In genomic region chr6:111623046-111623718, GRCh38 we compare ENCODE assay signal across 18 cellular contexts. TPM values are rescaled to one million over a fixed set of nuclear protein-coding genes. Genes with fewer than 3 reads are reported as not detected.
DNase-seq lines count a peak whose midpoint lies in the region; ATAC-seq, FAIRE-seq and TF ChIP-seq lines count a peak whose summit lies in the region.
"Had no signal": no experiment of that assay in that cellular context is flagged by ENCODE, and none has a peak within 500 bp of the region (broad histone marks: within the 10 kb centered on the region; RNA-seq: fewer than 3 reads in every experiment).

No MANE protein-coding gene starts in this region.

- FAIRE-seq in HepG2 (lab: Jason Lieb, UNC) (no peak), bronchial epithelial cell (lab: Jason Lieb, UNC) (peak; percentile 23), keratinocyte (lab: Jason Lieb, UNC) (peak; percentile 74)

- DNase-seq in HepG2 (ENCODE audit: low spot score): no peak
- no peak for DNase-seq in right lobe of liver
- DNase-seq in bronchial epithelial cell (ENCODE audit: low read depth): peak; percentile 92
- no peak for DNase-seq in keratinocyte (ENCODE audit: low read depth, low spot score)
- DNase-seq in NCI-H1694 (lab: John Stamatoyannopoulos, UW): no peak
- no peak for DNase-seq in DMS114 treated with DMSO at 0.1 percent for 48 hours (lab: John Stamatoyannopoulos, UW; ENCODE audit: unreplicated experiment)
- DNase-seq: ACHN, AML-193, COR-L47, DMS153, EL, H9, KBM-7, NCI-H2227 treated with DMSO at 0.1 percent for 48 hours, NCI-H524, PC-9, SK-N-SH had no signal

- no peaks in the 10 kb centered on the region for H3K79me2 ChIP-seq in HepG2 (ENCODE audit: insufficient read depth, low read length)
- H3K79me2 ChIP-seq in keratinocyte (ENCODE audit: control insufficient read depth, insufficient read depth, low read length): no peaks in the 10 kb centered on the region

- CTCF ChIA-PET in HepG2 (lab: Yijun Ruan, JAX; ENCODE audit: low intra/inter-chr PET ratio, low total read pairs): no interaction called here

- H3K9ac ChIP-seq in HepG2 (ENCODE audit: insufficient read depth, low read depth, low read length): no peak overlapping the region
- H3K9ac ChIP-seq in keratinocyte (ENCODE audit: control insufficient read depth, extremely low read depth, insufficient read depth, low read length): no peak overlapping the region
- H3K9ac ChIP-seq: SK-N-SH had no signal

- H3K27me3 ChIP-seq in HepG2 (ENCODE audit: control insufficient read depth in 1 of 2, insufficient read depth in 2 of 2, low read length in 2 of 2): no peaks in the 10 kb centered on the region; a peak in 2 of 5 replicates
- no peaks in the 10 kb centered on the region for H3K27me3 ChIP-seq in right lobe of liver
- H3K27me3 ChIP-seq in bronchial epithelial cell (ENCODE audit: control insufficient read depth, insufficient read depth, low read length): no peaks in the 10 kb centered on the region
- no peaks in the 10 kb centered on the region for H3K27me3 ChIP-seq in keratinocyte (ENCODE audit: control insufficient read depth, extremely low read depth, insufficient read depth, low read length)

- TF ChIP-seq RAD21 in HepG2 (CRISPR knock-in tag; IDR thresholded peaks at IDR 0.05): no peak

- POLR2A ChIA-PET in HepG2 (lab: Yijun Ruan, JAX): interaction anchor here (0.6 kb wide), 1 partner anchor 24 kb away, joined by 3 read pairs; no protein-coding TSS in a partner anchor

- no peak overlapping the region for H2AFZ ChIP-seq in HepG2 (ENCODE audit: low read length)
- H2AFZ ChIP-seq in keratinocyte (ENCODE audit: control insufficient read depth, low read length): peak overlapping the region; percentile 83
- H2AFZ ChIP-seq: PC-9 had no signal

- ATAC-seq in HepG2 (peak; percentile 40), right lobe of liver (no peak), HG03108 (IDR thresholded peaks at IDR 0.05; ENCODE audit: unreplicated experiment) (no peak)

- TF ChIP-seq POLR2A in HepG2 (IDR thresholded peaks at IDR 0.05; ENCODE audit: insufficient read depth in 1 of 2, low read depth in 2 of 2, low read length in 2 of 2) (no peak), right lobe of liver (IDR thresholded peaks at IDR 0.05) (no peak)

- BruUV-seq in HepG2 (replicated peaks; lab: Mats Ljungman, UMichigan): no TSS peak

- 46% methylated on average over 7 of the region's 9 CpGs for WGBS in HepG2 (ENCODE audit: low lambda C conversion rate)
- 92% methylated on average over 2 of the region's 9 CpGs for WGBS in right lobe of liver (ENCODE audit: insufficient coverage, low coverage, low lambda C conversion rate, missing lambda C conversion rate)

- TF ChIP-seq CTCF in HepG2 (CRISPR knock-in tag; IDR thresholded peaks at IDR 0.05): no peak
- no peak for TF ChIP-seq CTCF in right lobe of liver (IDR thresholded peaks at IDR 0.05)
- no peak for TF ChIP-seq CTCF in bronchial epithelial cell (IDR thresholded peaks at IDR 0.05; ENCODE audit: insufficient read depth, low read length, severe bottlenecking)
- no peak for TF ChIP-seq CTCF in keratinocyte (optimal IDR thresholded peaks at IDR 0.05 in 1 of 3, IDR thresholded peaks at IDR 0.05 in 1 of 3, conservative IDR thresholded peaks at IDR 0.05 in 1 of 3; ENCODE audit: extremely low read depth in 1 of 3, insufficient read depth in 2 of 3, low read length in 3 of 3)

- H3K9me1 ChIP-seq in keratinocyte (ENCODE audit: control insufficient read depth, extremely low read depth, insufficient read depth, low read length): peaks cover 4% of the 10 kb centered on the region

- H3K36me3 ChIP-seq in HepG2 (replicated peaks in 1 of 2; ENCODE audit: control insufficient read depth in 1 of 2, insufficient read depth in 2 of 2, low read length in 2 of 2): no peaks in the 10 kb centered on the region
- no peaks in the 10 kb centered on the region for H3K36me3 ChIP-seq in right lobe of liver
- H3K36me3 ChIP-seq in bronchial epithelial cell (ENCODE audit: control insufficient read depth, insufficient read depth, low read length): no peaks in the 10 kb centered on the region
- H3K36me3 ChIP-seq in keratinocyte (ENCODE audit: control insufficient read depth in 2 of 2, extremely low read depth in 1 of 2, insufficient read depth in 2 of 2, low read length in 2 of 2): no peaks in the 10 kb centered on the region

- no peaks in the 10 kb centered on the region for H4K20me1 ChIP-seq in HepG2 (ENCODE audit: insufficient read depth, low read length)
- H4K20me1 ChIP-seq in keratinocyte (ENCODE audit: control insufficient read depth, extremely low read depth, insufficient read depth, low read length): no peaks in the 10 kb centered on the region

- H3K9me3 ChIP-seq in HepG2 (ENCODE audit: low read length) (no peaks in the 10 kb centered on the region), right lobe of liver (no peaks in the 10 kb centered on the region), keratinocyte (ENCODE audit: control insufficient read depth, low read depth, low read length) (no peaks in the 10 kb centered on the region)
- H3K9me3 ChIP-seq: SK-N-SH had no signal

- in situ Hi-C loops in HepG2 (cut with HindIII; ENCODE audit: extremely low pct_ligation_motif_present, low pct_unique_long_range_greater_than_20kb): no loop called here

- dilution Hi-C loops in keratinocyte (cut with MboI; ENCODE audit: extremely low pct_ligation_motif_present, low sequenced_read_pairs): no loop called here

- intact Hi-C loops in HepG2 (cut with micrococcal nuclease; ENCODE audit: unreplicated experiment): no loop called here
- intact Hi-C loops in right lobe of liver (cut with DNase I): no loop called here

- H3K4me2 ChIP-seq in HepG2 (ENCODE audit: low read depth, low read length) (peak overlapping the region; percentile 15; the same call in 1 of the 2 replicates), keratinocyte (ENCODE audit: control insufficient read depth, extremely low read depth, insufficient read depth, low read depth, low read length) (peak overlapping the region; percentile 39)
- H3K4me2 ChIP-seq: PC-9, SK-N-SH had no signal

- TF ChIP-seq EP300 in HepG2 (IDR thresholded peaks at IDR 0.05; ENCODE audit: low read depth in 2 of 2, low read length in 2 of 2) (no peak), HepG2 (CRISPR knock-in tag; IDR thresholded peaks at IDR 0.05; ENCODE audit: borderline replicate concordance) (no peak)

- H3K4me1 ChIP-seq in HepG2 (ENCODE audit: insufficient read depth, low read length): peaks cover 23% of the 10 kb centered on the region
- no peaks in the 10 kb centered on the region for H3K4me1 ChIP-seq in right lobe of liver
- peaks cover 37% of the 10 kb centered on the region for H3K4me1 ChIP-seq in keratinocyte (ENCODE audit: control insufficient read depth, extremely low read depth, insufficient read depth, low read length)

- no peak overlapping the region for H3K4me3 ChIP-seq in HepG2 (replicated peaks in 1 of 3; ENCODE audit: insufficient read depth in 1 of 3, low read depth in 2 of 3, low read length in 3 of 3)
- H3K4me3 ChIP-seq in right lobe of liver: no peak overlapping the region
- H3K4me3 ChIP-seq in bronchial epithelial cell (ENCODE audit: low read depth, low read length): no peak overlapping the region
- no peak overlapping the region for H3K4me3 ChIP-seq in keratinocyte (ENCODE audit: control insufficient read depth in 2 of 3, extremely low read depth in 1 of 3, insufficient read depth in 2 of 3, low read depth in 1 of 3, low read length in 3 of 3)
- H3K4me3 ChIP-seq: PC-9 had no signal

- H3K27ac ChIP-seq in HepG2 (ENCODE audit: extremely low read length, insufficient read depth, low read length) (no peak overlapping the region), right lobe of liver (no peak overlapping the region), keratinocyte (ENCODE audit: control insufficient read depth, insufficient read depth, low read length) (peak overlapping the region; percentile 48)
- H3K27ac ChIP-seq: PC-9 had no signal

TF ChIP-seq in HepG2, 621 proteins besides CTCF, POLR2A, EP300 and RAD21 (continues in another document):
- TF ChIP-seq ZNF629 (CRISPR knock-in tag; conservative IDR thresholded peaks at IDR 0.05): no peak

RNA-seq across cellular contexts. Expression of gene TRAF3IP2, which starts 17.5 kb away (rescaled TPM):
- total RNA-seq in HepG2 (2016; rRNA removed; fragmentation: Illumina TruSeq; extraction: Trizol) (7.2 and 8.1 TPM in 2 replicates), right lobe of liver (10 to 100 TPM in 2 of 6 experiments, 1 to 10 TPM in 4; 5.0 to 21.9 (median 8.6) TPM), bronchial epithelial cell (38.5 and 39.8 TPM in 2 replicates)
- 3.0 and 3.4 TPM in 2 replicates for total RNA-seq in HepG2 (2016; cell fraction: cytosol; rRNA removed; fragmentation: Illumina TruSeq; extraction: Trizol; ENCODE audit: low read depth)
- 6.7 and 7.7 TPM in 2 replicates for total RNA-seq in HepG2 (2016; cell fraction: insoluble cytoplasmic fraction; rRNA removed; fragmentation: Illumina TruSeq; extraction: Trizol)
- 8.2 and 8.7 TPM in 2 replicates for total RNA-seq in HepG2 (2016; cell fraction: membrane; rRNA removed; fragmentation: Illumina TruSeq; extraction: Trizol)
- total RNA-seq in HepG2 (2016; cell fraction: nucleus; rRNA removed; fragmentation: Illumina TruSeq; extraction: Trizol): 4.9 and 7.7 TPM in 2 replicates
- polyA plus RNA-seq in HepG2 (2011; rRNA removed) (6.7 and 9.0 TPM in 2 replicates), keratinocyte (76.8 to 81.6 TPM (median 81.1 TPM) in 3 replicates)
- 6.2 and 8.5 TPM in 2 replicates for polyA plus RNA-seq in HepG2 (2011; cell fraction: cytosol; rRNA removed)
- 3.9 and 4.2 TPM in 2 replicates for polyA plus RNA-seq in HepG2 (2011; cell fraction: nucleus; rRNA removed)
- polyA plus RNA-seq in HepG2 (2012): 7.5 and 14.6 TPM in 2 replicates
- polyA plus RNA-seq in HepG2 (2016; cell fraction: cytosol; fragmentation: Illumina TruSeq; extraction: Trizol; ENCODE audit: low read depth): 2.9 and 3.1 TPM in 2 replicates
- polyA plus RNA-seq in HepG2 (2016; cell fraction: insoluble cytoplasmic fraction; fragmentation: Illumina TruSeq; extraction: Trizol; ENCODE audit: low read depth): 7.0 and 10.0 TPM in 2 replicates
- polyA plus RNA-seq in HepG2 (2016; cell fraction: membrane; fragmentation: Illumina TruSeq; extraction: Trizol; ENCODE audit: low read depth): 5.9 and 7.5 TPM in 2 replicates
- 4.2 and 6.1 TPM in 2 replicates for polyA plus RNA-seq in HepG2 (2016; cell fraction: nucleus; fragmentation: Illumina TruSeq; extraction: Trizol; ENCODE audit: insufficient read depth, low read depth)
- polyA minus RNA-seq in HepG2 (2011; rRNA and poly(A)+ RNA removed; ENCODE audit: low replicate concordance): 22.7 and 33.3 TPM in 2 replicates
- polyA minus RNA-seq in HepG2 (2011; cell fraction: cytosol; rRNA and poly(A)+ RNA removed): 5.7 and 6.9 TPM in 2 replicates
- 5.8 TPM in 2 replicates for polyA minus RNA-seq in HepG2 (2011; cell fraction: nucleus; rRNA and poly(A)+ RNA removed)
- polyA plus RNA-seq in keratinocyte (2011; ENCODE audit: low read depth): 47.7 TPM
- polyA plus RNA-seq in keratinocyte (2011; cell fraction: cytosol; rRNA removed): 83.9 and 87.4 TPM in 2 replicates
- 81.5 and 96.9 TPM in 2 replicates for polyA plus RNA-seq in keratinocyte (2011; cell fraction: nucleus; rRNA removed)
- polyA plus RNA-seq in keratinocyte (2012; ENCODE audit: low replicate concordance): 74.8 and 75.5 TPM in 2 replicates
- 89.6 to 152 TPM (median 117 TPM) in 3 replicates for polyA minus RNA-seq in keratinocyte
- 76.4 TPM for polyA minus RNA-seq in keratinocyte (2011; cell fraction: cytosol; rRNA and poly(A)+ RNA removed)
- polyA minus RNA-seq in keratinocyte (2011; cell fraction: nucleus; rRNA and poly(A)+ RNA removed): 48.5 and 58.3 TPM in 2 replicates
